In the genomic region with DNA sequence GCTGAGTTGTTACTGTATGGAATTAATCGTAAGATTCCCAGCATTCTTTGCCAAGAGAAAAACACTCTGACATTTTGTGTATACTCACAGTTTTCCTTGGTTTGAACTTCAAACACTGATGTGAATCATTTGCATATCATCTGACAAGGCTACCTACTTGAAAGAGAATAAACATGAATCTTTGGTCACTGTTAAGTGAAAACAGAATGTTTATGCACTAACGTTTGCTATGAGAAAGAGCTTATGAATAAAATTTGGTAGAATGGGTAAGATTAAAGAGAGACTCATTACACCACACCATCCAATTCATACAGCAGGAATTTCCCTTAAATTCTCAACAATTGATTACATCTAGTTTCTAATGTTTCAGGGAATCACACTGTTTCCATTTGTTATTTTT, we compare ENCODE assay signal across 19 cellular contexts. TPM values are rescaled to one million over a fixed set of nuclear protein-coding genes. Genes with fewer than 3 reads are reported as not detected.
"Had no signal": no experiment of that assay in that cellular context is flagged by ENCODE, and none has a peak within 500 bp of the region (broad histone marks: within the 10 kb centered on the region; RNA-seq: fewer than 3 reads in every experiment).

No MANE protein-coding gene starts in this region.

- H3K27ac Mint-ChIP-seq: activated B cell treated with CpG ODN at 0.5 μM for 24 hours; activated CD4-positive, alpha-beta T cell treated with anti-CD3 and anti-CD28 coated beads, Interleukin-2, amount 10 ng/mL, durations not matched to agents 7 days and 5 days; activated naive CD8-positive, alpha-beta T cell treated with anti-CD3 and anti-CD28 coated beads, Interleukin-2, amount 10 ng/mL, durations not matched to agents 7 days and 5 days; activated T-helper 1 cell treated with anti-CD3 and anti-CD28 coated beads, Interleukin-12 subunit alpha, Interleukin-12 subunit beta, Interleukin-2, Interleukin-4 antibody, amounts not matched to agents 30 ng/mL and 10 ng/mL and 1 ng/mL, durations not matched to agents 14 hours and 24 hours and 36 hours; endodermal cell; memory B cell; naive thymus-derived CD8-positive, alpha-beta T cell had no signal

- H3K27me3 ChIP-seq: ascending aorta, dorsolateral prefrontal cortex, foreskin keratinocyte, right atrium auricular region, tibial nerve, uterus had no signal

- H3K9me3 ChIP-seq: ascending aorta, right atrium auricular region, tibial nerve, uterus had no signal

- H3K27me3 Mint-ChIP-seq: activated B cell treated with CpG ODN at 0.5 μM for 24 hours; activated CD4-positive, alpha-beta T cell treated with anti-CD3 and anti-CD28 coated beads, Interleukin-2, amount 10 ng/mL, durations not matched to agents 7 days and 5 days; memory B cell; naive thymus-derived CD8-positive, alpha-beta T cell had no signal

- H3K36me3 ChIP-seq: ascending aorta, right atrium auricular region, tibial nerve, uterus had no signal

- H3K4me1 Mint-ChIP-seq: activated CD4-positive, alpha-beta T cell treated with anti-CD3 and anti-CD28 coated beads, Interleukin-2, amount 10 ng/mL, durations not matched to agents 7 days and 5 days; activated naive CD8-positive, alpha-beta T cell treated with anti-CD3 and anti-CD28 coated beads, Interleukin-2, amount 10 ng/mL, durations not matched to agents 7 days and 5 days; memory B cell; naive thymus-derived CD8-positive, alpha-beta T cell had no signal

- H3K27ac ChIP-seq: ascending aorta, dorsolateral prefrontal cortex, foreskin keratinocyte, right atrium auricular region, tibial nerve, uterus had no signal

- H3K4me1 ChIP-seq: ascending aorta, foreskin keratinocyte, right atrium auricular region, uterus had no signal

- ATAC-seq: foreskin keratinocyte; left ventricle myocardium superior; naive thymus-derived CD8-positive, alpha-beta T cell had no signal

- H3K36me3 Mint-ChIP-seq: activated naive CD8-positive, alpha-beta T cell treated with anti-CD3 and anti-CD28 coated beads, Interleukin-2, amount 10 ng/mL, durations not matched to agents 7 days and 5 days; naive thymus-derived CD8-positive, alpha-beta T cell had no signal

- H3K4me3 ChIP-seq: ascending aorta, dorsolateral prefrontal cortex, right atrium auricular region, tibial nerve, uterus had no signal

- DNase-seq: activated B cell treated with CpG ODN at 0.5 μM for 24 hours; activated CD4-positive, alpha-beta T cell treated with anti-CD3 and anti-CD28 coated beads, Interleukin-2, amount 10 ng/mL, durations not matched to agents 7 days and 5 days; activated naive CD8-positive, alpha-beta T cell treated with anti-CD3 and anti-CD28 coated beads, Interleukin-2, amount 10 ng/mL, durations not matched to agents 7 days and 5 days; dorsolateral prefrontal cortex; endodermal cell; erythroblast; foreskin keratinocyte; kidney glomerular epithelial cell; left ventricle myocardium superior; naive thymus-derived CD8-positive, alpha-beta T cell; stimulated activated CD4-positive, alpha-beta T cell treated with anti-CD3 and anti-CD28 coated beads, Interleukin-4, amount 100 ng/mL, for 24 hours; stimulated activated naive CD4-positive, alpha-beta T cell; uterus had no signal

- H3K4me3 Mint-ChIP-seq: activated B cell treated with CpG ODN at 0.5 μM for 24 hours; activated CD4-positive, alpha-beta T cell treated with anti-CD3 and anti-CD28 coated beads, Interleukin-2, amount 10 ng/mL, durations not matched to agents 7 days and 5 days; activated naive CD8-positive, alpha-beta T cell treated with anti-CD3 and anti-CD28 coated beads, Interleukin-2, amount 10 ng/mL, durations not matched to agents 7 days and 5 days; activated T-helper 1 cell treated with anti-CD3 and anti-CD28 coated beads, Interleukin-12 subunit alpha, Interleukin-12 subunit beta, Interleukin-2, Interleukin-4 antibody, amounts not matched to agents 30 ng/mL and 10 ng/mL and 1 ng/mL, durations not matched to agents 14 hours and 24 hours and 36 hours; endodermal cell; memory B cell; naive thymus-derived CD8-positive, alpha-beta T cell had no signal

- H3K9me3 Mint-ChIP-seq: activated B cell treated with CpG ODN at 0.5 μM for 24 hours; activated CD4-positive, alpha-beta T cell treated with anti-CD3 and anti-CD28 coated beads, Interleukin-2, amount 10 ng/mL, durations not matched to agents 7 days and 5 days; activated naive CD8-positive, alpha-beta T cell treated with anti-CD3 and anti-CD28 coated beads, Interleukin-2, amount 10 ng/mL, durations not matched to agents 7 days and 5 days; activated T-helper 1 cell treated with anti-CD3 and anti-CD28 coated beads, Interleukin-12 subunit alpha, Interleukin-12 subunit beta, Interleukin-2, Interleukin-4 antibody, amounts not matched to agents 30 ng/mL and 10 ng/mL and 1 ng/mL, durations not matched to agents 14 hours and 24 hours and 36 hours; endodermal cell; memory B cell; naive thymus-derived CD8-positive, alpha-beta T cell had no signal

RNA-seq across cellular contexts. Expression of a gene that starts 46.6 kb away (rescaled TPM):
- total RNA-seq: activated T-helper 1 cell treated with anti-CD3 and anti-CD28 coated beads, Interleukin-12 subunit alpha, Interleukin-12 subunit beta, Interleukin-2, Interleukin-4 antibody, amounts not matched to agents 30 ng/mL and 10 ng/mL and 1 ng/mL, durations not matched to agents 14 hours and 24 hours and 36 hours; ascending aorta; skeletal muscle tissue had no signal
- polyA plus RNA-seq: naive thymus-derived CD8-positive, alpha-beta T cell had no signal
